In genomic region chr12:54282949-54283593, GRCh38 we compare ENCODE assay signal across 9 cellular contexts. TPM values are rescaled to one million over a fixed set of nuclear protein-coding genes. Genes with fewer than 3 reads are reported as not detected.
A peak's percentile ranks its signal among the peaks of the same experiment; 100 is the strongest.
DNase-seq lines count a peak whose midpoint lies in the region; ATAC-seq, FAIRE-seq and TF ChIP-seq lines count a peak whose summit lies in the region.
"Had no signal": no experiment of that assay in that cellular context is flagged by ENCODE, and none has a peak within 500 bp of the region (broad histone marks: within the 10 kb centered on the region; RNA-seq: fewer than 3 reads in every experiment).

No MANE protein-coding gene starts in this region.

- H3K27me3 ChIP-seq in BJ (ENCODE audit: control insufficient read depth, insufficient read depth, low read length) (no peaks in the 10 kb centered on the region), IMR-90 (ENCODE audit: control insufficient read depth, insufficient read depth, low read length) (no peaks in the 10 kb centered on the region), bronchial epithelial cell (ENCODE audit: control insufficient read depth, insufficient read depth, low read length) (no peaks in the 10 kb centered on the region), testis (no peaks in the 10 kb centered on the region)
- no peaks in the 10 kb centered on the region for H3K27me3 ChIP-seq in naive thymus-derived CD4-positive, alpha-beta T cell (ENCODE audit: control insufficient read depth in 2 of 2, insufficient read depth in 2 of 2, low read length in 2 of 2)

- TF ChIP-seq POLR2A in IMR-90 (IDR thresholded peaks at IDR 0.05; ENCODE audit: low read depth, low read length) (no peak), testis (IDR thresholded peaks at IDR 0.05) (no peak)

- H3K4me1 ChIP-seq in IMR-90 (ENCODE audit: control insufficient read depth, insufficient read depth, low read length): no peaks in the 10 kb centered on the region; the same call in 1 of the 2 replicates
- peaks cover 53 to 54% of the 10 kb centered on the region in 2 donors for H3K4me1 ChIP-seq in naive thymus-derived CD4-positive, alpha-beta T cell (ENCODE audit: control insufficient read depth in 2 of 2, insufficient read depth in 2 of 2, low read length in 2 of 2)
- peaks cover 41% of the 10 kb centered on the region for H3K4me1 ChIP-seq in testis

- POLR2A ChIA-PET in BJ (lab: Charles Lee) (no interaction called here), IMR-90 (lab: Charles Lee; ENCODE audit: unreplicated experiment) (interaction anchor here (0.6 kb wide), 2 partner anchors 25 to 152 kb away, joined by 3 to 4 read pairs; no protein-coding TSS in a partner anchor)
- POLR2A ChIA-PET in naive thymus-derived CD4-positive, alpha-beta T cell (lab: Charles Lee): interaction anchor here (0.9 to 3.2 kb wide), 4 partner anchors 10 to 86 kb away, joined by 3 to 17 read pairs (median 10); no protein-coding TSS in a partner anchor

- no peak overlapping the region for H2BK20ac ChIP-seq in IMR-90 (ENCODE audit: low read depth, low read length)

- no TSS peak for BruUV-seq in IMR-90 (replicated peaks; lab: Mats Ljungman, UMichigan)

- H2AFZ ChIP-seq in IMR-90 (replicated peaks; ENCODE audit: low read length, poor library complexity): no peak overlapping the region

- H3K9me3 ChIP-seq in IMR-90 (ENCODE audit: control insufficient read depth, insufficient read depth, low read length) (no peaks in the 10 kb centered on the region), testis (no peaks in the 10 kb centered on the region)
- no peaks in the 10 kb centered on the region for H3K9me3 ChIP-seq in naive thymus-derived CD4-positive, alpha-beta T cell (ENCODE audit: control insufficient read depth in 2 of 3, low read length in 3 of 3)

- H4K8ac ChIP-seq in IMR-90 (ENCODE audit: low read depth in 2 of 2, low read length in 2 of 2): no peak overlapping the region

- no peak for ATAC-seq in IMR-90 (ENCODE audit: low read depth)
- no peak for ATAC-seq in naive thymus-derived CD4-positive, alpha-beta T cell
- no peak for ATAC-seq in HG02763 (IDR thresholded peaks at IDR 0.05; ENCODE audit: unreplicated experiment)
- no peak for ATAC-seq in GM19035 (IDR thresholded peaks at IDR 0.05; ENCODE audit: unreplicated experiment)

- no peak overlapping the region for H2BK15ac ChIP-seq in IMR-90 (ENCODE audit: low read depth, low read length)

- no peaks in the 10 kb centered on the region for H3K9me1 ChIP-seq in IMR-90 (ENCODE audit: insufficient read depth, low read length)

- CTCF ChIA-PET in BJ (lab: Yijun Ruan, JAX) (interaction anchor here (0.6 to 3.6 kb wide), 9 partner anchors 11 to 96 kb away, joined by 3 to 14 read pairs (median 4); no protein-coding TSS in a partner anchor), IMR-90 (lab: Yijun Ruan, JAX) (interaction anchor here (1.0 kb wide), 2 partner anchors 31 to 42 kb away, joined by 3 read pairs; partner anchors contain the start of gene COPZ1)
- CTCF ChIA-PET in naive thymus-derived CD4-positive, alpha-beta T cell (lab: Charles Lee): interaction anchor here (0.6 to 1.2 kb wide), 3 partner anchors 9 to 97 kb away, joined by 3 to 4 read pairs (median 3); no protein-coding TSS in a partner anchor

- H3K56ac ChIP-seq in IMR-90 (ENCODE audit: extremely low read depth, insufficient read depth, low read length): no peak overlapping the region

- WGBS in IMR-90 (ENCODE audit: extremely low coverage in 2 of 2, insufficient read length in 1 of 2), 2 experiments: 40% methylated on average over 5 of the region's 11 CpGs; no CpG with 5 or more reads in 1 of the 2 experiments
- 51 to 58% methylated on average over 11 of the region's 11 CpGs for WGBS in testis, 2 donors

- H3K9me3 Mint-ChIP-seq in naive thymus-derived CD4-positive, alpha-beta T cell: peaks cover 0 to 3% (median 0%) of the 10 kb centered on the region in 11 donors

- H3K27me3 Mint-ChIP-seq in naive thymus-derived CD4-positive, alpha-beta T cell: no peaks in the 10 kb centered on the region

- FAIRE-seq in bronchial epithelial cell (lab: Jason Lieb, UNC): no peak

- intact Hi-C loops in IMR-90 (cut with micrococcal nuclease): no loop called here
- intact Hi-C loops in naive thymus-derived CD4-positive, alpha-beta T cell (cut with micrococcal nuclease): no loop called here
- intact Hi-C loops in testis (cut with DNase I; ENCODE audit: low total_unique reads): loop anchor here (10.0 kb wide), 1 partner anchor 82 kb away; the partner anchor contains the start of gene GPR84

- H3K27ac ChIP-seq in IMR-90 (ENCODE audit: insufficient read depth, low read length): no peak overlapping the region
- peak overlapping the region; percentile 92 for H3K27ac ChIP-seq in naive thymus-derived CD4-positive, alpha-beta T cell (ENCODE audit: low read depth, low read length)
- H3K27ac ChIP-seq in testis: no peak overlapping the region

- H2BK5ac ChIP-seq in IMR-90 (ENCODE audit: low read depth, low read length, poor library complexity, severe bottlenecking): no peak overlapping the region

- no peak overlapping the region for H2AK5ac ChIP-seq in IMR-90 (ENCODE audit: low read depth, low read length)

- no peak overlapping the region for H2BK120ac ChIP-seq in IMR-90 (ENCODE audit: low read depth, low read length)

- H3K4me3 Mint-ChIP-seq in naive thymus-derived CD4-positive, alpha-beta T cell: peak overlapping the region in 1 of 10 donors; percentile 78

- H3K4me2 ChIP-seq in IMR-90 (ENCODE audit: low read depth, low read length): peak overlapping the region; percentile 65

- H4K20me1 ChIP-seq in IMR-90 (ENCODE audit: insufficient read depth, low read length): peaks cover 74% of the 10 kb centered on the region

- peaks cover 17% of the 10 kb centered on the region for H3K36me3 ChIP-seq in BJ (ENCODE audit: control insufficient read depth, insufficient read depth, low read length)
- peaks cover 42% of the 10 kb centered on the region for H3K36me3 ChIP-seq in IMR-90 (ENCODE audit: control insufficient read depth, insufficient read depth, low read length)
- peaks cover 14% of the 10 kb centered on the region for H3K36me3 ChIP-seq in bronchial epithelial cell (ENCODE audit: control insufficient read depth, insufficient read depth, low read length)
- peaks cover 33 to 57% (median 52%) of the 10 kb centered on the region in 3 experiments for H3K36me3 ChIP-seq in naive thymus-derived CD4-positive, alpha-beta T cell (ENCODE audit: control insufficient read depth in 2 of 3, insufficient read depth in 3 of 3, low read length in 3 of 3)
- H3K36me3 ChIP-seq in testis (ENCODE audit: low read depth, missing control alignments): no peaks in the 10 kb centered on the region

- no peak overlapping the region for H4K91ac ChIP-seq in IMR-90 (ENCODE audit: insufficient read depth, low read depth, low read length)

- no peak overlapping the region for H3K4ac ChIP-seq in IMR-90 (ENCODE audit: low read depth, low read length)

- H3K14ac ChIP-seq in IMR-90 (replicated peaks; ENCODE audit: low read depth, low read length): peak overlapping the region; percentile 26

- TF ChIP-seq RAD21 in IMR-90 (IDR thresholded peaks at IDR 0.05; ENCODE audit: low read length): no peak

- no peak overlapping the region for H2AK9ac ChIP-seq in IMR-90 (replicated peaks; ENCODE audit: low read depth, low read length, poor library complexity)

- H3K9ac ChIP-seq in IMR-90 (ENCODE audit: low read depth, low read length): peak overlapping the region; percentile 64

- in situ Hi-C loops in IMR-90 (cut with MboI; ENCODE audit: low sequenced_read_pairs): no loop called here

- H3K4me1 Mint-ChIP-seq in naive thymus-derived CD4-positive, alpha-beta T cell: peaks cover 0 to 61% (median 43%) of the 10 kb centered on the region in 7 donors

- dilution Hi-C loops in IMR-90 (cut with HindIII; ENCODE audit: low sequenced_read_pairs, unreplicated experiment): no loop called here

- H3K36me3 Mint-ChIP-seq in naive thymus-derived CD4-positive, alpha-beta T cell: peaks cover 18 to 43% (median 34%) of the 10 kb centered on the region in 5 donors

- peak overlapping the region; percentile 94 for H3K4me3 ChIP-seq in BJ (ENCODE audit: low read depth, low read length)
- no peak overlapping the region for H3K4me3 ChIP-seq in IMR-90 (ENCODE audit: insufficient read depth, low read depth, low read length)
- peak overlapping the region; percentile 68 for H3K4me3 ChIP-seq in bronchial epithelial cell (ENCODE audit: low read depth, low read length)
- peak overlapping the region; percentile 97 for H3K4me3 ChIP-seq in naive thymus-derived CD4-positive, alpha-beta T cell (ENCODE audit: low read length)
- no peak overlapping the region for H3K4me3 ChIP-seq in testis

- H3K23ac ChIP-seq in IMR-90 (ENCODE audit: low read depth, low read length): peak overlapping the region; percentile 72

- DNase-seq in BJ (ENCODE audit: low read depth) (no peak), IMR-90 (no peak), bronchial epithelial cell (ENCODE audit: low read depth) (no peak), testis (no peak), NCI-H345 treated with DMSO at 0.1 percent for 48 hours (lab: John Stamatoyannopoulos, UW; ENCODE audit: unreplicated experiment) (no peak)
- peak in 2 of 9 donors; percentile 20 to 45 for DNase-seq in naive thymus-derived CD4-positive, alpha-beta T cell
- DNase-seq: NCI-H2029 had no signal

- no peak for TF ChIP-seq CTCF in BJ (IDR thresholded peaks at IDR 0.05; ENCODE audit: insufficient read depth, low read depth, low read length)
- TF ChIP-seq CTCF in IMR-90 (conservative IDR thresholded peaks at IDR 0.05; ENCODE audit: low read depth, low read length): no peak
- TF ChIP-seq CTCF in bronchial epithelial cell (IDR thresholded peaks at IDR 0.05; ENCODE audit: insufficient read depth, low read length, severe bottlenecking): no peak
- TF ChIP-seq CTCF in testis (IDR thresholded peaks at IDR 0.05): no peak

- no peak overlapping the region for H4K5ac ChIP-seq in IMR-90 (ENCODE audit: low read depth, low read length)

- no peak overlapping the region for H3K18ac ChIP-seq in IMR-90 (ENCODE audit: low read depth, low read length)

- peaks cover 12 to 40% of the 10 kb centered on the region in 2 experiments for H3K79me1 ChIP-seq in IMR-90 (ENCODE audit: low read depth in 1 of 2, low read length in 2 of 2)

- peak overlapping the region in 1 of 9 donors; percentile 75 for H3K27ac Mint-ChIP-seq in naive thymus-derived CD4-positive, alpha-beta T cell

RNA-seq across cellular contexts. Expression of gene HNRNPA1, which starts 2.5 kb away (rescaled TPM):
- 466 and 569 TPM in 2 replicates for polyA plus RNA-seq in BJ (2011; rRNA removed)
- 328 and 374 TPM in 2 replicates for polyA minus RNA-seq in BJ (2011; rRNA and poly(A)+ RNA removed)
- 1,291 and 1,409 TPM in 2 replicates for total RNA-seq in IMR-90 (2012; rRNA removed)
- polyA plus RNA-seq in IMR-90 (2012; rRNA removed): 631 and 747 TPM in 2 replicates
- polyA plus RNA-seq in IMR-90 (2012; cell fraction: cytosol; rRNA removed): 536 and 830 TPM in 2 replicates
- 116 and 626 TPM in 2 replicates for polyA plus RNA-seq in IMR-90 (2012; cell fraction: nucleus; rRNA removed; ENCODE audit: low replicate concordance)
- total RNA-seq in bronchial epithelial cell: 329 and 428 TPM in 2 replicates
- total RNA-seq in naive thymus-derived CD4-positive, alpha-beta T cell: 1,000 to 10,000 TPM; 1,019 to 1,660 (median 1,193) TPM
- 1,000 to 10,000 TPM in 1 of 2 donors, 100 to 1,000 TPM in 1; 933 to 1,045 TPM for polyA plus RNA-seq in naive thymus-derived CD4-positive, alpha-beta T cell
- 100 to 1,000 TPM; 250 to 293 TPM for total RNA-seq in testis
- 534 TPM for polyA plus RNA-seq in testis (ENCODE audit: insufficient read depth, low read depth, low replicate concordance)

RNA-seq across cellular contexts. Expression of gene CBX5, which starts 3.1 kb away (rescaled TPM):
- polyA plus RNA-seq in BJ (2011; rRNA removed) (14.3 and 33.2 TPM in 2 replicates), IMR-90 (2012; rRNA removed) (15.3 and 18.0 TPM in 2 replicates), testis (ENCODE audit: insufficient read depth, low read depth, low replicate concordance) (66.4 TPM)
- 37.3 and 44.0 TPM in 2 replicates for polyA minus RNA-seq in BJ (2011; rRNA and poly(A)+ RNA removed)
- total RNA-seq in IMR-90 (2012; rRNA removed) (40.9 and 66.9 TPM in 2 replicates), bronchial epithelial cell (13.2 and 16.0 TPM in 2 replicates), testis (10 to 100 TPM; 52.7 to 63.9 TPM)
- 3.8 and 5.5 TPM in 2 replicates for polyA plus RNA-seq in IMR-90 (2012; cell fraction: cytosol; rRNA removed)
- polyA plus RNA-seq in IMR-90 (2012; cell fraction: nucleus; rRNA removed; ENCODE audit: low replicate concordance): 2.4 and 10.2 TPM in 2 replicates
- 100 to 1,000 TPM in 1 of 5 experiments, 10 to 100 TPM in 4; 40.3 to 133 (median 77.2) TPM for total RNA-seq in naive thymus-derived CD4-positive, alpha-beta T cell
- polyA plus RNA-seq in naive thymus-derived CD4-positive, alpha-beta T cell: 10 to 100 TPM; 28.2 to 34.5 TPM

RNA-seq across cellular contexts. Expression of gene NFE2, which starts 17.7 kb away (rescaled TPM):
- 0.89 and 1.0 TPM in 2 replicates for polyA plus RNA-seq in BJ (2011; rRNA removed)
- 0.51 and 1.00 TPM in 2 replicates for polyA minus RNA-seq in BJ (2011; rRNA and poly(A)+ RNA removed)
- 0.18 and 0.28 TPM in 2 replicates for total RNA-seq in IMR-90 (2012; rRNA removed)
- polyA plus RNA-seq in IMR-90 (2012; rRNA removed): 0.17 and 0.32 TPM in 2 replicates
- 0.39 and 0.62 TPM in 2 replicates for polyA plus RNA-seq in IMR-90 (2012; cell fraction: cytosol; rRNA removed)
- 0.17 and 0.46 TPM in 2 replicates for polyA plus RNA-seq in IMR-90 (2012; cell fraction: nucleus; rRNA removed; ENCODE audit: low replicate concordance)
- not detected in 2 replicates for total RNA-seq in bronchial epithelial cell
- 10 to 100 TPM in 1 of 5 experiments, 1 to 10 TPM in 1, not detected in 3; 2.0 to 23.3 TPM for total RNA-seq in naive thymus-derived CD4-positive, alpha-beta T cell
- polyA plus RNA-seq in naive thymus-derived CD4-positive, alpha-beta T cell: under 1 TPM in 1 of 2 donors, not detected in 1; 0.61 TPM
- 1 to 10 TPM in 1 of 2 donors, under 1 TPM in 1; 0.94 to 1.9 TPM for total RNA-seq in testis
- 2.6 TPM for polyA plus RNA-seq in testis (ENCODE audit: insufficient read depth, low read depth, low replicate concordance)

RNA-seq across cellular contexts. Expression of gene COPZ1, which starts 41.9 kb away (rescaled TPM):
- polyA plus RNA-seq in BJ (2011; rRNA removed) (203 and 341 TPM in 2 replicates), IMR-90 (2012; rRNA removed) (157 and 187 TPM in 2 replicates), testis (ENCODE audit: insufficient read depth, low read depth, low replicate concordance) (123 TPM)
- polyA minus RNA-seq in BJ (2011; rRNA and poly(A)+ RNA removed): 57.3 and 82.8 TPM in 2 replicates
- total RNA-seq in IMR-90 (2012; rRNA removed) (262 and 382 TPM in 2 replicates), bronchial epithelial cell (89.5 and 118 TPM in 2 replicates), testis (10 to 100 TPM; 45.9 to 63.9 TPM)
- polyA plus RNA-seq in IMR-90 (2012; cell fraction: cytosol; rRNA removed): 73.8 and 80.0 TPM in 2 replicates
- 22.8 and 109 TPM in 2 replicates for polyA plus RNA-seq in IMR-90 (2012; cell fraction: nucleus; rRNA removed; ENCODE audit: low replicate concordance)
- total RNA-seq in naive thymus-derived CD4-positive, alpha-beta T cell: 100 to 1,000 TPM in 1 of 5 experiments, 10 to 100 TPM in 4; 47.5 to 141 (median 80.0) TPM
- 100 to 1,000 TPM; 131 to 171 TPM for polyA plus RNA-seq in naive thymus-derived CD4-positive, alpha-beta T cell

Comparison
In these comparisons a context has a peak if more than half of its experiments do, and no peak if none do; other contexts are left out.
1. H3K4me3 ChIP-seq: peak in BJ (single experiment), bronchial epithelial cell (single experiment) and naive thymus-derived CD4-positive, alpha-beta T cell (single experiment); none in IMR-90 (single experiment) and testis (0 of 2).